Comparison of ENCODE assay signal across 1 cellular context in genomic region chr2:172995323-172996244, GRCh38.
TF ChIP-seq lines count a peak whose summit lies in the region.

No MANE protein-coding gene starts in this region.

TF ChIP-seq in SK-N-SH treated with all-trans-retinoic acid at 6 μM for 48 hours, 23 proteins besides CTCF, POLR2A, EP300 and RAD21 (continued from another document):
- TF ChIP-seq PATZ1 (CRISPR knock-in tag; IDR thresholded peaks at IDR 0.05; ENCODE audit: borderline replicate concordance), result no peak
- no peak for TF ChIP-seq ARNTL (CRISPR knock-in tag; IDR thresholded peaks at IDR 0.05; ENCODE audit: borderline replicate concordance, low read depth)
